Comparison of ENCODE assay signal across 2 cellular contexts in the genomic region with DNA sequence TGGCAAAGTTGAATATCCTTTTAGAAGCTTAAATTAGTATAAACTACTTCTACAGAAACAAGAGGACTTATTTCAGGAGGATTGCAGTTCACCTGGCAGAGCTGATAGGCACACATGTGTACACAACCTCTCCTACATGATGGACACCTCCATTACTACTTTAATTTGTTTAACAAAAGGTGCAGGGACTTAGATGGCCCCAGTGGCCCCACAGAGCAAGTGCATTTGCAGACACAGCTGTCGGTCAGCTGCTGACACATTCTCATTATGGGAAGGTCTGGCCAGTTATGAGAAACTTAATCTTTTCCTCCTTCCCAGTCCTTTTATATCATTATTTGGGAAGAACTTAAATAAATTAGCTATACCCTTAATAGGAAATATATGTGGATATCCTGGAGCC.
TF ChIP-seq lines count a peak whose summit lies in the region.

No MANE protein-coding gene starts in this region.

TF ChIP-seq in HCT116, 20 proteins besides CTCF, POLR2A, EP300 and RAD21 (continued from another document):
- TF ChIP-seq ATF3 (IDR thresholded peaks at IDR 0.05) (no peak), REST (IDR thresholded peaks at IDR 0.05; ENCODE audit: low read depth) (no peak)

TF ChIP-seq in SK-N-SH, 30 proteins besides CTCF, POLR2A, EP300 and RAD21 (continued from another document):
- TF ChIP-seq REST (IDR thresholded peaks at IDR 0.05; ENCODE audit: low read depth, low read length): no peak
- no peak for TF ChIP-seq MEF2A (IDR thresholded peaks at IDR 0.05; ENCODE audit: borderline replicate concordance, low read depth)
- TF ChIP-seq, protein P1, sequence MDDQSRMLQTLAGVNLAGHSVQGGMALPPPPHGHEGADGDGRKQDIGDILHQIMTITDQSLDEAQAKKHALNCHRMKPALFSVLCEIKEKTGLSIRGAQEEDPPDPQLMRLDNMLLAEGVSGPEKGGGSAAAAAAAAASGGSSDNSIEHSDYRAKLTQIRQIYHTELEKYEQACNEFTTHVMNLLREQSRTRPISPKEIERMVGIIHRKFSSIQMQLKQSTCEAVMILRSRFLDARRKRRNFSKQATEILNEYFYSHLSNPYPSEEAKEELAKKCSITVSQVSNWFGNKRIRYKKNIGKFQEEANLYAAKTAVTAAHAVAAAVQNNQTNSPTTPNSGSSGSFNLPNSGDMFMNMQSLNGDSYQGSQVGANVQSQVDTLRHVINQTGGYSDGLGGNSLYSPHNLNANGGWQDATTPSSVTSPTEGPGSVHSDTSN (IDR thresholded peaks at IDR 0.05): no peak
- no peak for TF ChIP-seq RCOR1 (IDR thresholded peaks at IDR 0.05; ENCODE audit: low read length)
- no peak for TF ChIP-seq RFX5 (IDR thresholded peaks at IDR 0.05; ENCODE audit: low read length)
- no peak for TF ChIP-seq FOXJ3 (CRISPR knock-in tag; IDR thresholded peaks at IDR 0.05)
- no peak for TF ChIP-seq NFIC (IDR thresholded peaks at IDR 0.05; ENCODE audit: borderline replicate concordance)
- TF ChIP-seq GABPA (IDR thresholded peaks at IDR 0.05; ENCODE audit: low read depth): no peak
- no peak for TF ChIP-seq ELF1 (IDR thresholded peaks at IDR 0.05)
- TF ChIP-seq, protein P2, sequence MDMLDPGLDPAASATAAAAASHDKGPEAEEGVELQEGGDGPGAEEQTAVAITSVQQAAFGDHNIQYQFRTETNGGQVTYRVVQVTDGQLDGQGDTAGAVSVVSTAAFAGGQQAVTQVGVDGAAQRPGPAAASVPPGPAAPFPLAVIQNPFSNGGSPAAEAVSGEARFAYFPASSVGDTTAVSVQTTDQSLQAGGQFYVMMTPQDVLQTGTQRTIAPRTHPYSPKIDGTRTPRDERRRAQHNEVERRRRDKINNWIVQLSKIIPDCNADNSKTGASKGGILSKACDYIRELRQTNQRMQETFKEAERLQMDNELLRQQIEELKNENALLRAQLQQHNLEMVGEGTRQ (IDR thresholded peaks at IDR 0.05; ENCODE audit: borderline replicate concordance, low read depth, low read length): no peak
TF ChIP-seq in SK-N-SH: peak in this region for 0.
